In genomic region chr3:52226229-52226817, GRCh38 we compare ENCODE assay signal across 12 cellular contexts. TPM values are rescaled to one million over a fixed set of nuclear protein-coding genes. Genes with fewer than 3 reads are reported as not detected.
DNase-seq lines count a peak whose midpoint lies in the region; ATAC-seq and TF ChIP-seq lines count a peak whose summit lies in the region.
"Had no signal": no experiment of that assay in that cellular context is flagged by ENCODE, and none has a peak within 500 bp of the region (broad histone marks: within the 10 kb centered on the region; RNA-seq: fewer than 3 reads in every experiment).

No MANE protein-coding gene starts in this region.

- no peak for TF ChIP-seq CTCF in CD8-positive, alpha-beta T cell (IDR thresholded peaks at IDR 0.05)

- peak in 2 of 7 experiments; percentile 4 to 48 for DNase-seq in CD8-positive, alpha-beta T cell
- DNase-seq in Karpas-422, result peak; percentile 85
- no peak for DNase-seq in effector memory CD4-positive, alpha-beta T cell
- no peak for DNase-seq in DMS 273 (lab: John Stamatoyannopoulos, UW; ENCODE audit: unreplicated experiment)
- no peak for DNase-seq in cerebellum (ENCODE audit: low spot score)
- no peak for DNase-seq in D341Med (ENCODE audit: low spot score)
- DNase-seq: cortex of kidney, NCI-H2029 treated with DMSO at 0.1 percent for 48 hours had no signal

- peak overlapping the region; percentile 24 for H3K27ac ChIP-seq in CD8-positive, alpha-beta T cell (ENCODE audit: low read depth, low read length)
- peak overlapping the region; percentile 99 for H3K27ac ChIP-seq in Karpas-422 (ENCODE audit: low read length)
- H3K27ac ChIP-seq in effector memory CD4-positive, alpha-beta T cell (ENCODE audit: insufficient read depth, low read length, poor library complexity, severe bottlenecking), result peak overlapping the region; percentile 37
- H3K27ac ChIP-seq: heart left ventricle had no signal

- H3K4me2 ChIP-seq in Karpas-422 (ENCODE audit: low read depth, low read length, poor library complexity, severe bottlenecking), result peak overlapping the region; percentile 97

- no peaks in the 10 kb centered on the region for H3K9me3 ChIP-seq in CD8-positive, alpha-beta T cell (ENCODE audit: low read length)
- no peaks in the 10 kb centered on the region for H3K9me3 ChIP-seq in Karpas-422 (ENCODE audit: low read length)
- no peaks in the 10 kb centered on the region for H3K9me3 ChIP-seq in effector memory CD4-positive, alpha-beta T cell (ENCODE audit: control insufficient read depth, low read length)
- H3K9me3 ChIP-seq: heart left ventricle had no signal

- H3K79me2 ChIP-seq in Karpas-422 (ENCODE audit: low read length), result peaks cover 40% of the 10 kb centered on the region

- H3K4me1 ChIP-seq in CD8-positive, alpha-beta T cell (ENCODE audit: insufficient read depth, low read length), result peaks cover 62% of the 10 kb centered on the region
- H3K4me1 ChIP-seq in Karpas-422 (ENCODE audit: low read length), result peaks cover 70% of the 10 kb centered on the region
- H3K4me1 ChIP-seq in effector memory CD4-positive, alpha-beta T cell (ENCODE audit: control insufficient read depth, insufficient read depth, low read length, poor library complexity, severe bottlenecking), result peaks cover 51% of the 10 kb centered on the region

- peaks cover 35% of the 10 kb centered on the region for H4K20me1 ChIP-seq in Karpas-422 (ENCODE audit: insufficient read depth, low read depth, low read length)

- no peaks in the 10 kb centered on the region for H3K27me3 ChIP-seq in CD8-positive, alpha-beta T cell (ENCODE audit: insufficient read depth, low read length)
- H3K27me3 ChIP-seq in Karpas-422 (ENCODE audit: low read length), result no peaks in the 10 kb centered on the region
- no peaks in the 10 kb centered on the region for H3K27me3 ChIP-seq in effector memory CD4-positive, alpha-beta T cell (replicated peaks; ENCODE audit: control insufficient read depth, insufficient read depth, low read length, poor library complexity, severe bottlenecking)
- H3K27me3 ChIP-seq: heart left ventricle had no signal

- H2AFZ ChIP-seq in Karpas-422 (ENCODE audit: low read length), result no peak overlapping the region

- peak overlapping the region; percentile 58 for H3K4me3 Mint-ChIP-seq in CD8-positive, alpha-beta T cell

- H3K9ac ChIP-seq in Karpas-422 (ENCODE audit: low read length), result peak overlapping the region; percentile 72

- H3K27me3 Mint-ChIP-seq in CD8-positive, alpha-beta T cell (ENCODE audit: low read depth), result no peaks in the 10 kb centered on the region

- no peaks in the 10 kb centered on the region for H3K9me3 Mint-ChIP-seq in CD8-positive, alpha-beta T cell

- H3K36me3 ChIP-seq in CD8-positive, alpha-beta T cell (ENCODE audit: insufficient read depth, low read length), result peaks cover 28% of the 10 kb centered on the region
- H3K36me3 ChIP-seq in Karpas-422 (ENCODE audit: insufficient read depth, low read length), result peaks cover 32% of the 10 kb centered on the region
- peaks cover 39% of the 10 kb centered on the region for H3K36me3 ChIP-seq in effector memory CD4-positive, alpha-beta T cell (ENCODE audit: control insufficient read depth, insufficient read depth, low read length)

- peaks cover 40% of the 10 kb centered on the region for H3K36me3 Mint-ChIP-seq in CD8-positive, alpha-beta T cell

- no peak overlapping the region for H3K4me3 ChIP-seq in CD8-positive, alpha-beta T cell (ENCODE audit: low read depth, low read length)
- peak overlapping the region; percentile 56; the same call in 1 of the 2 replicates for H3K4me3 ChIP-seq in Karpas-422 (ENCODE audit: low read length)
- no peak overlapping the region for H3K4me3 ChIP-seq in effector memory CD4-positive, alpha-beta T cell (ENCODE audit: insufficient read depth, low read depth, low read length, poor library complexity, severe bottlenecking)
- H3K4me3 ChIP-seq: heart left ventricle had no signal

- H3K4me1 Mint-ChIP-seq in CD8-positive, alpha-beta T cell (ENCODE audit: low read depth), result peaks cover 68% of the 10 kb centered on the region

- peak overlapping the region; percentile 75 for H3K27ac Mint-ChIP-seq in CD8-positive, alpha-beta T cell

- intact Hi-C loops in CD8-positive, alpha-beta T cell (cut with DNase I, micrococcal nuclease), result loop anchor here in 1 of 2 experiments (10.0 kb wide), 1 partner anchor 172 kb away; the partner anchor contains the start of gene DUSP7

- POLR2A ChIA-PET in CD8-positive, alpha-beta T cell (lab: Charles Lee), result interaction anchor here (1.0 to 1.6 kb wide), 6 partner anchors 11 to 113 kb away, joined by 3 to 6 read pairs (median 4); partner anchors contain the start of gene TWF2

- CTCF ChIA-PET in CD8-positive, alpha-beta T cell (lab: Charles Lee), result interaction anchor here (1.2 to 12.4 kb wide), 5 partner anchors 9 to 112 kb away, joined by 5 to 263 read pairs (median 7); no protein-coding TSS in a partner anchor

- ATAC-seq in CD8-positive, alpha-beta T cell, result no peak
- ATAC-seq in GM19043 (IDR thresholded peaks at IDR 0.05; ENCODE audit: low read depth, unreplicated experiment), result peak; percentile 30
- no peak for ATAC-seq in GM19351 (IDR thresholded peaks at IDR 0.05; ENCODE audit: unreplicated experiment)
- ATAC-seq: heart left ventricle had no signal

- H3K9me2 ChIP-seq in Karpas-422 (replicated peaks; ENCODE audit: insufficient read depth, low read length), result no peaks in the 10 kb centered on the region

RNA-seq across cellular contexts. Expression of gene TLR9, which starts 0.9 kb away (rescaled TPM):
- under 1 TPM in 1 of 2 experiments, not detected in 1; 0.33 TPM for total RNA-seq in CD8-positive, alpha-beta T cell
- total RNA-seq in Karpas-422 (2014; rRNA removed; shearing (Covaris generic); ENCODE audit: low replicate concordance), result 7.4 and 26.5 TPM in 2 replicates
- total RNA-seq in cerebellum, result 0.09 TPM
- total RNA-seq: Daoy had no signal

RNA-seq across cellular contexts. Expression of gene TWF2, which starts 12.6 kb away (rescaled TPM):
- total RNA-seq in CD8-positive, alpha-beta T cell, result 10 to 100 TPM; 31.1 to 31.2 TPM
- total RNA-seq in Karpas-422 (2014; rRNA removed; shearing (Covaris generic); ENCODE audit: low replicate concordance), result 42.0 and 76.3 TPM in 2 replicates
- total RNA-seq in cerebellum, result 15.1 TPM

RNA-seq across cellular contexts. Expression of gene PPM1M, which starts 19.2 kb away (rescaled TPM):
- 10 to 100 TPM; 43.9 to 46.9 TPM for total RNA-seq in CD8-positive, alpha-beta T cell
- total RNA-seq in Karpas-422 (2014; rRNA removed; shearing (Covaris generic); ENCODE audit: low replicate concordance), result 25.5 and 35.4 TPM in 2 replicates
- total RNA-seq in cerebellum, result 3.1 TPM

RNA-seq across cellular contexts. Expression of gene ALAS1, which starts 28.4 kb away (rescaled TPM):
- 1 to 10 TPM; 6.0 to 6.6 TPM for total RNA-seq in CD8-positive, alpha-beta T cell
- 24.8 and 41.6 TPM in 2 replicates for total RNA-seq in Karpas-422 (2014; rRNA removed; shearing (Covaris generic); ENCODE audit: low replicate concordance)
- total RNA-seq in cerebellum, result 34.6 TPM

RNA-seq across cellular contexts. Expression of gene WDR82, which starts 52.1 kb away (rescaled TPM):
- 100 to 1,000 TPM; 115 to 117 TPM for total RNA-seq in CD8-positive, alpha-beta T cell
- 30.4 and 42.0 TPM in 2 replicates for total RNA-seq in Karpas-422 (2014; rRNA removed; shearing (Covaris generic); ENCODE audit: low replicate concordance)
- 117 TPM for total RNA-seq in cerebellum

Comparison
In these comparisons a context has a peak if more than half of its experiments do, and no peak if none do; other contexts are left out.
1. H3K27ac ChIP-seq: peak in every context shown above with its lines; median percentile 99 in Karpas-422; 37 in effector memory CD4-positive, alpha-beta T cell; 24 in CD8-positive, alpha-beta T cell.